1 cellular context compared by ENCODE assay signal in the genomic region with DNA sequence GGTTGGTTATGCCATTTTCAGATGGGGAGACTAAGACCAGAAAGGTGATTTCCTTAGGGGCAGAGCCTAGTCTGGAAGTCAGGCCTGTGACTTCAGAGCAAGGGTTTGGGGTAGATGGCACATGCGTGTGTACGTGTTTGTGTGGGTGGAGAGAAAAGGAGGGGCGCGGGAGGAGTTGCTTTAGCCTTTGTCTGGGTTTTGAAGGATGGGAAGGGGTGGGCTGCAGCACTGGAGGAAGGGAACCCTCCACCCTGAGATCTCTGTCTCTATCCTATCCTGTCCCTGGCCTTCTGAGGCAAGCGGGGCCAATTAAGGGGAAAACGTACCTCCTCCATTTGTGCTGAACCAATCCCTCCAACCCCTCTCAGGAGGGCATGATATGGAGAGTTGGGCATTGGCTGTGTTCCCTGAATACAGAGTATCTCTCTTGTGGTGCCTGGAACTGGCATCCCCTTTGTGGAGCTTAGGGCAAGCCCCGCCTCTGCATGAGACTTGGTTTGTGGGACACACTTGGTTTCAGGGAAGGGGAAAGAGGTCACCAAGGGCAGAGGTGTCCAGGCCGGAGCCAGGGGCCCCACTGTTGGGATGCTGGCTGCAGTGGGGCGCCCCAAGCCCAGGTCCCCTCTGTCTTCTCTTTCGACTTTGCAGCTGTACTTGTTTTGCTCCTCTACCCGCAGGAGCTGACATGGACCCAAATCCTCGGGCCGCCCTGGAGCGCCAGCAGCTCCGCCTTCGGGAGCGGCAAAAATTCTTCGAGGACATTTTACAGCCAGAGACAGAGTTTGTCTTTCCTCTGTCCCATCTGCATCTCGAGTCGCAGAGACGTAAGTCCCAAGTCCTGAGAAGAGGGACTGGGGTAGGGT.
TF ChIP-seq lines count a peak whose summit lies in the region.

DBNDD2 (plus strand) TSS at position 507 of the 863 bp plus-strand sequence; CDS start at position 686, 179 bp downstream.

TF ChIP-seq in A549, 52 proteins besides CTCF, POLR2A, EP300 and RAD21 (continued from another document):
- no peak for TF ChIP-seq MYC (IDR thresholded peaks at IDR 0.05; ENCODE audit: borderline replicate concordance, low read length)
- no peak for TF ChIP-seq NR3C1 (IDR thresholded peaks at IDR 0.05)
